Comparison of ENCODE assay signal across 30 cellular contexts in the genomic region with DNA sequence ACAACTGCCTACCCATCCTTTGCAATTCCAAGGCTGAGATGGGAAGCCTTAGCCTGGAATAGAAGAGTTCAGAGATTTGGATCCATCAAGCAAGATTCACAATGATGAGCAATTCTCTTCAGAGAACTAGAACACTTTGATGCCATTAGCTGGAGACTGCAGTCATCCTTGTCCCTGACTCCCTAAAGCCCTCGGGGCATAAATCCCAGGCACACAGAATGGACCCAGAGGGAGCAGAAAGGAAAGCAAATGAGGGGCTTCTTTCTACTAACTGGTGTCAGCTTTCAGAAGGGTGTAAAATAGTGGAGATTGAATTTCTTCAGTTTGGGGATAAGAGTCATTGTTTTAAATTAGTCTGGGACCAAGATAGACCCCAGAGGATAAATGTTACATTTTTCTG.
"Had no signal": no experiment of that assay in that cellular context is flagged by ENCODE, and none has a peak within 500 bp of the region (broad histone marks: within the 10 kb centered on the region; RNA-seq: fewer than 3 reads in every experiment).

No MANE protein-coding gene starts in this region.

- DNase-seq: dorsolateral prefrontal cortex; effector CD4-positive, alpha-beta T cell; endodermal cell; foreskin fibroblast; gastrocnemius medialis; heart left ventricle; kidney; left lung; mesenchymal stem cell; midbrain; naive thymus-derived CD4-positive, alpha-beta T cell; nucleus accumbens; stimulated activated CD4-positive, alpha-beta T cell treated with anti-CD3 and anti-CD28 coated beads, Interleukin-12 subunit alpha, Interleukin-12 subunit beta, amount 100 ng/mL, for 4 hours; stimulated activated CD4-positive, alpha-beta T cell treated with anti-CD3 and anti-CD28 coated beads, Interleukin-1b, Interleukin-23, amount 100 ng/mL, for 48 hours; stimulated activated CD4-positive, alpha-beta T cell treated with anti-CD3 and anti-CD28 coated beads, Interleukin-4, amount 100 ng/mL, for 1 hour; stimulated activated CD8-positive, alpha-beta memory T cell treated with anti-CD3 and anti-CD28 coated beads, Interleukin-4, amount 100 ng/mL, for 48 hours; stimulated activated naive CD4-positive, alpha-beta T cell; stimulated activated naive CD8-positive, alpha-beta T cell treated with anti-CD3 and anti-CD28 coated beads, Interleukin-15, amount 100 ng/mL, for 72 hours; transverse colon; upper lobe of right lung; uterus had no signal

- H3K4me3 ChIP-seq: dorsolateral prefrontal cortex, gastrocnemius medialis, heart left ventricle, hepatocyte, left lung, prostate gland, right atrium auricular region, smooth muscle cell, suprapubic skin, transverse colon, upper lobe of right lung, uterus had no signal

- H3K9me3 ChIP-seq: gastrocnemius medialis, heart left ventricle, left lung, prostate gland, right atrium auricular region, suprapubic skin, transverse colon, upper lobe of right lung, uterus had no signal

- H3K27ac ChIP-seq: dorsolateral prefrontal cortex, epithelial cell of prostate, gastrocnemius medialis, heart left ventricle, hepatocyte, left lung, prostate gland, right atrium auricular region, suprapubic skin, transverse colon, upper lobe of right lung, uterus had no signal

- H3K27me3 ChIP-seq: dorsolateral prefrontal cortex, gastrocnemius medialis, right atrium auricular region, upper lobe of right lung, uterus had no signal

- H3K36me3 ChIP-seq: gastrocnemius medialis, heart left ventricle, left lung, prostate gland, right atrium auricular region, suprapubic skin, transverse colon, upper lobe of right lung, uterus had no signal

- H3K4me3 Mint-ChIP-seq: endodermal cell; naive thymus-derived CD4-positive, alpha-beta T cell; nephron; stimulated activated naive CD8-positive, alpha-beta T cell treated with anti-CD3 and anti-CD28 coated beads, Interleukin-15, amount 100 ng/mL, for 72 hours had no signal

- ATAC-seq: esophagus mucosa; gastrocnemius medialis; heart left ventricle; left lung; naive thymus-derived CD4-positive, alpha-beta T cell; sciatic nerve; stimulated activated naive CD8-positive, alpha-beta T cell treated with anti-CD3 and anti-CD28 coated beads, Interleukin-15, amount 100 ng/mL, for 72 hours had no signal

- H3K27ac Mint-ChIP-seq: endodermal cell; naive thymus-derived CD4-positive, alpha-beta T cell; nephron; stimulated activated naive CD8-positive, alpha-beta T cell treated with anti-CD3 and anti-CD28 coated beads, Interleukin-15, amount 100 ng/mL, for 72 hours had no signal

- H3K9me3 Mint-ChIP-seq: nephron; stimulated activated naive CD8-positive, alpha-beta T cell treated with anti-CD3 and anti-CD28 coated beads, Interleukin-15, amount 100 ng/mL, for 72 hours had no signal

- H3K4me1 Mint-ChIP-seq: naive thymus-derived CD4-positive, alpha-beta T cell; stimulated activated naive CD8-positive, alpha-beta T cell treated with anti-CD3 and anti-CD28 coated beads, Interleukin-15, amount 100 ng/mL, for 72 hours had no signal

- H3K4me1 ChIP-seq: gastrocnemius medialis, heart left ventricle, left lung, prostate gland, right atrium auricular region, suprapubic skin, transverse colon, upper lobe of right lung, uterus had no signal
